10 cellular contexts compared by ENCODE assay signal in genomic region chr5:34001231-34001935, GRCh38. TPM values are rescaled to one million over a fixed set of nuclear protein-coding genes. Genes with fewer than 3 reads are reported as not detected.
DNase-seq lines count a peak whose midpoint lies in the region; ATAC-seq, FAIRE-seq and TF ChIP-seq lines count a peak whose summit lies in the region.
"Had no signal": no experiment of that assay in that cellular context is flagged by ENCODE, and none has a peak within 500 bp of the region (broad histone marks: within the 10 kb centered on the region; RNA-seq: fewer than 3 reads in every experiment).

No MANE protein-coding gene starts in this region.

- 59% methylated on average over 6 of the region's 10 CpGs; no CpG with 5 or more reads in 1 of the 2 experiments for WGBS in IMR-90 (ENCODE audit: extremely low coverage in 2 of 2, insufficient read length in 1 of 2), 2 experiments
- 53% methylated on average over 10 of the region's 10 CpGs for WGBS in esophagus muscularis mucosa
- WGBS in pancreas, 2 donors, result 41 to 46% methylated on average over 10 of the region's 10 CpGs

- no peak overlapping the region for H2AK9ac ChIP-seq in IMR-90 (replicated peaks; ENCODE audit: low read depth, low read length, poor library complexity)

- H3K56ac ChIP-seq in IMR-90 (ENCODE audit: extremely low read depth, insufficient read depth, low read length), result no peak overlapping the region

- no peak overlapping the region for H3K14ac ChIP-seq in IMR-90 (replicated peaks; ENCODE audit: low read depth, low read length)

- no TSS peak for BruUV-seq in IMR-90 (replicated peaks; lab: Mats Ljungman, UMichigan)

- TF ChIP-seq CTCF in IMR-90 (conservative IDR thresholded peaks at IDR 0.05; ENCODE audit: low read depth, low read length) (no peak), esophagus muscularis mucosa (IDR thresholded peaks at IDR 0.05) (no peak), pancreas (IDR thresholded peaks at IDR 0.05) (no peak), GM20000 (IDR thresholded peaks at IDR 0.05; ENCODE audit: extremely low read depth, missing control alignments) (no peak)

- intact Hi-C loops in IMR-90 (cut with micrococcal nuclease), result no loop called here
- intact Hi-C loops in esophagus muscularis mucosa (cut with DNase I), result loop anchor here (10.0 kb wide), 1 partner anchor 923 kb away; the partner anchor contains the start of gene DNAJC21
- intact Hi-C loops in pancreas (cut with DNase I), result loop anchor here in 1 of 3 donors (10.0 kb wide), 1 partner anchor 463 kb away; no protein-coding TSS in a partner anchor

- H4K91ac ChIP-seq in IMR-90 (ENCODE audit: insufficient read depth, low read depth, low read length), result no peak overlapping the region

- ATAC-seq in IMR-90 (ENCODE audit: low read depth) (peak; percentile 59), pancreas (peak; percentile 89 to 92 (median 90)), HG03095 (IDR thresholded peaks at IDR 0.05; ENCODE audit: unreplicated experiment) (no peak), HG02970 (IDR thresholded peaks at IDR 0.05; ENCODE audit: low FRiP score, unreplicated experiment) (no peak)

- peaks cover 8% of the 10 kb centered on the region for H3K9me1 ChIP-seq in IMR-90 (ENCODE audit: insufficient read depth, low read length)

- no peak overlapping the region for H2BK5ac ChIP-seq in IMR-90 (ENCODE audit: low read depth, low read length, poor library complexity, severe bottlenecking)

- H4K20me1 ChIP-seq in IMR-90 (ENCODE audit: insufficient read depth, low read length), result no peaks in the 10 kb centered on the region

- no peak overlapping the region for H2BK15ac ChIP-seq in IMR-90 (ENCODE audit: low read depth, low read length)

- H3K27ac ChIP-seq in IMR-90 (ENCODE audit: insufficient read depth, low read length), result no peak overlapping the region
- H3K27ac ChIP-seq in esophagus muscularis mucosa (replicated peaks in 1 of 4), result peak overlapping the region; percentile 73 to 80 (median 78)
- peak overlapping the region; percentile 63 to 85 (median 72) for H3K27ac ChIP-seq in pancreas
- H3K27ac ChIP-seq: left ventricle myocardium inferior had no signal

- peaks cover 9 to 11% of the 10 kb centered on the region in 2 experiments; a peak in 3 of 4 replicates for H3K79me1 ChIP-seq in IMR-90 (ENCODE audit: low read depth in 1 of 2, low read length in 2 of 2)

- no peak overlapping the region for H2AK5ac ChIP-seq in IMR-90 (ENCODE audit: low read depth, low read length)

- H4K8ac ChIP-seq in IMR-90 (ENCODE audit: low read depth in 2 of 2, low read length in 2 of 2), result no peak overlapping the region

- TF ChIP-seq RAD21 in IMR-90 (IDR thresholded peaks at IDR 0.05; ENCODE audit: low read length), result no peak

- dilution Hi-C loops in IMR-90 (cut with HindIII; ENCODE audit: low sequenced_read_pairs, unreplicated experiment), result no loop called here

- H2BK120ac ChIP-seq in IMR-90 (ENCODE audit: low read depth, low read length), result no peak overlapping the region

- H2AFZ ChIP-seq in IMR-90 (replicated peaks; ENCODE audit: low read length, poor library complexity), result peak overlapping the region; percentile 10

- no peak overlapping the region for H3K9ac ChIP-seq in IMR-90 (ENCODE audit: low read depth, low read length)

- peaks cover 5% of the 10 kb centered on the region; the same call in 1 of the 2 replicates for H3K36me3 ChIP-seq in IMR-90 (ENCODE audit: control insufficient read depth, insufficient read depth, low read length)
- peaks cover 0 to 35% (median 17%) of the 10 kb centered on the region in 4 donors for H3K36me3 ChIP-seq in esophagus muscularis mucosa
- H3K36me3 ChIP-seq in pancreas, result no peaks in the 10 kb centered on the region

- H2BK20ac ChIP-seq in IMR-90 (ENCODE audit: low read depth, low read length), result no peak overlapping the region

- no peaks in the 10 kb centered on the region for H3K27me3 ChIP-seq in IMR-90 (ENCODE audit: control insufficient read depth, insufficient read depth, low read length)
- H3K27me3 ChIP-seq in esophagus muscularis mucosa, result no peaks in the 10 kb centered on the region
- H3K27me3 ChIP-seq in pancreas, result no peaks in the 10 kb centered on the region

- H3K4me2 ChIP-seq in IMR-90 (ENCODE audit: low read depth, low read length), result no peak overlapping the region

- H3K4me1 ChIP-seq in IMR-90 (ENCODE audit: control insufficient read depth, insufficient read depth, low read length) (peaks cover 8% of the 10 kb centered on the region; the same call in 1 of the 2 replicates), esophagus muscularis mucosa (peaks cover 0 to 39% (median 33%) of the 10 kb centered on the region in 4 donors), pancreas (peaks cover 5 to 13% (median 9%) of the 10 kb centered on the region in 3 donors)

- in situ Hi-C loops in IMR-90 (cut with MboI; ENCODE audit: low sequenced_read_pairs), result no loop called here

- no peak overlapping the region for H3K23ac ChIP-seq in IMR-90 (ENCODE audit: low read depth, low read length)

- H3K9me3 ChIP-seq in IMR-90 (ENCODE audit: control insufficient read depth, insufficient read depth, low read length) (no peaks in the 10 kb centered on the region), esophagus muscularis mucosa (no peaks in the 10 kb centered on the region), pancreas (no peaks in the 10 kb centered on the region)
- H3K9me3 ChIP-seq: left ventricle myocardium inferior had no signal

- peak; percentile 61 for DNase-seq in IMR-90
- peak; percentile 100 for DNase-seq in NCI-H748 treated with DMSO at 0.1 percent for 48 hours (lab: John Stamatoyannopoulos, UW)
- no peak for DNase-seq in esophagus muscularis mucosa (ENCODE audit: extremely low spot score)
- peak; percentile 50 to 86 (median 73) for DNase-seq in pancreas
- DNase-seq in GM20000 (ENCODE audit: low spot score), result no peak
- no peak for DNase-seq in NCI-H526 treated with DMSO at 0.1 percent for 48 hours (lab: John Stamatoyannopoulos, UW)
- DNase-seq: left ventricle myocardium inferior had no signal

- CTCF ChIA-PET in IMR-90 (lab: Yijun Ruan, JAX), result no interaction called here

- H3K18ac ChIP-seq in IMR-90 (ENCODE audit: low read depth, low read length), result no peak overlapping the region

- no peak overlapping the region for H3K4me3 ChIP-seq in IMR-90 (ENCODE audit: insufficient read depth, low read depth, low read length)
- H3K4me3 ChIP-seq in esophagus muscularis mucosa, result peak overlapping the region in 3 of 4 donors; percentile 21 to 27 (median 24)
- H3K4me3 ChIP-seq in pancreas, result no peak overlapping the region
- H3K4me3 ChIP-seq: left ventricle myocardium inferior had no signal

- FAIRE-seq in pancreas (lab: Jason Lieb, UNC), result no peak
- FAIRE-seq: TTC549 had no signal

- TF ChIP-seq POLR2A in IMR-90 (IDR thresholded peaks at IDR 0.05; ENCODE audit: low read depth, low read length), result no peak
- TF ChIP-seq POLR2A in esophagus muscularis mucosa (IDR thresholded peaks at IDR 0.05; ENCODE audit: low read depth), result no peak

- POLR2A ChIA-PET in IMR-90 (lab: Charles Lee; ENCODE audit: unreplicated experiment), result no interaction called here

- no peak for TF ChIP-seq EP300 in esophagus muscularis mucosa (IDR thresholded peaks at IDR 0.05)

- H4K5ac ChIP-seq in IMR-90 (ENCODE audit: low read depth, low read length), result no peak overlapping the region

- no peak overlapping the region for H3K4ac ChIP-seq in IMR-90 (ENCODE audit: low read depth, low read length)

TF ChIP-seq in IMR-90, 13 proteins besides CTCF, POLR2A, EP300 and RAD21 (continues in another document):
- no peak for TF ChIP-seq NFE2L2 (IDR thresholded peaks at IDR 0.05; ENCODE audit: low read depth, low read length)
- TF ChIP-seq RFX5 (IDR thresholded peaks at IDR 0.05; ENCODE audit: low read depth, low read length), result no peak
- no peak for TF ChIP-seq FOS (IDR thresholded peaks at IDR 0.05; ENCODE audit: low read depth, low read length)
- TF ChIP-seq CEBPB (IDR thresholded peaks at IDR 0.05; ENCODE audit: low read depth, low read length), result no peak
- TF ChIP-seq, protein P1, sequence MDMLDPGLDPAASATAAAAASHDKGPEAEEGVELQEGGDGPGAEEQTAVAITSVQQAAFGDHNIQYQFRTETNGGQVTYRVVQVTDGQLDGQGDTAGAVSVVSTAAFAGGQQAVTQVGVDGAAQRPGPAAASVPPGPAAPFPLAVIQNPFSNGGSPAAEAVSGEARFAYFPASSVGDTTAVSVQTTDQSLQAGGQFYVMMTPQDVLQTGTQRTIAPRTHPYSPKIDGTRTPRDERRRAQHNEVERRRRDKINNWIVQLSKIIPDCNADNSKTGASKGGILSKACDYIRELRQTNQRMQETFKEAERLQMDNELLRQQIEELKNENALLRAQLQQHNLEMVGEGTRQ (IDR thresholded peaks at IDR 0.05; ENCODE audit: low read depth, low read length), result no peak
- TF ChIP-seq CHD1 (IDR thresholded peaks at IDR 0.05; ENCODE audit: low read depth, low read length), result no peak
- no peak for TF ChIP-seq MAFK (IDR thresholded peaks at IDR 0.05; ENCODE audit: low read depth, low read length)

RNA-seq across cellular contexts. Expression of gene AMACR, which starts 6.5 kb away (rescaled TPM):
- total RNA-seq in IMR-90 (2012; rRNA removed), result 10.0 and 12.9 TPM in 2 replicates
- 7.3 and 8.2 TPM in 2 replicates for polyA plus RNA-seq in IMR-90 (2012; rRNA removed)
- polyA plus RNA-seq in IMR-90 (2012; cell fraction: cytosol; rRNA removed), result 4.1 and 4.5 TPM in 2 replicates
- polyA plus RNA-seq in IMR-90 (2012; cell fraction: nucleus; rRNA removed; ENCODE audit: low replicate concordance), result 2.1 and 3.5 TPM in 2 replicates
- total RNA-seq in esophagus muscularis mucosa, result 10 to 100 TPM in 2 of 4 donors, 1 to 10 TPM in 2; 6.1 to 12.7 (median 9.5) TPM
- total RNA-seq in pancreas, result 10 to 100 TPM in 3 of 6 donors, 1 to 10 TPM in 3; 7.8 to 15.1 (median 10.1) TPM
- polyA plus RNA-seq in pancreas, result 10 to 100 TPM in 1 of 2 donors, 1 to 10 TPM in 1; 4.4 to 13.1 TPM

RNA-seq across cellular contexts. Expression of gene SLC45A2, which starts 16.9 kb away (rescaled TPM):
- total RNA-seq in IMR-90 (2012; rRNA removed) (not detected in 2 replicates), esophagus muscularis mucosa (under 1 TPM in 1 of 4 donors, not detected in 3; 0.26 TPM), pancreas (under 1 TPM in 2 of 6 donors, not detected in 4; 0.18 to 0.20 TPM)
- polyA plus RNA-seq in IMR-90 (2012; rRNA removed) (0.07 TPM in 1 of 2 replicates, not detected in the other), pancreas (under 1 TPM; 0.08 to 0.26 TPM)
- 0.02 TPM in 1 of 2 replicates, not detected in the other for polyA plus RNA-seq in IMR-90 (2012; cell fraction: cytosol; rRNA removed)
- 0.06 and 0.09 TPM in 2 replicates for polyA plus RNA-seq in IMR-90 (2012; cell fraction: nucleus; rRNA removed; ENCODE audit: low replicate concordance)
- total RNA-seq: left ventricle myocardium inferior had no signal

RNA-seq across cellular contexts. Expression of gene C1QTNF3, which starts 41.6 kb away (rescaled TPM):
- total RNA-seq in IMR-90 (2012; rRNA removed) (0.28 and 1.4 TPM in 2 replicates), esophagus muscularis mucosa (10 to 100 TPM in 3 of 4 donors, 1 to 10 TPM in 1; 4.8 to 32.8 (median 18.1) TPM), pancreas (1 to 10 TPM; 2.0 to 6.8 (median 3.0) TPM)
- polyA plus RNA-seq in IMR-90 (2012; rRNA removed) (0.76 and 1.0 TPM in 2 replicates), pancreas (10 to 100 TPM in 1 of 2 donors, 1 to 10 TPM in 1; 8.5 to 11.7 TPM)
- 0.05 and 0.35 TPM in 2 replicates for polyA plus RNA-seq in IMR-90 (2012; cell fraction: cytosol; rRNA removed)
- polyA plus RNA-seq in IMR-90 (2012; cell fraction: nucleus; rRNA removed; ENCODE audit: low replicate concordance), result 1.6 and 7.9 TPM in 2 replicates

Comparison
In these comparisons a context has a peak if more than half of its experiments do, and no peak if none do; other contexts are left out.
1. ATAC-seq: peak in IMR-90 (single experiment) and pancreas (4 of 4); none in HG03095 (single experiment) and HG02970 (single experiment).
2. DNase-seq: peak in IMR-90 (single experiment), NCI-H748 treated with DMSO at 0.1 percent for 48 hours (single experiment) and pancreas (6 of 6); none in esophagus muscularis mucosa (single experiment), GM20000 (single experiment) and NCI-H526 treated with DMSO at 0.1 percent for 48 hours (single experiment).
3. H3K4me3 ChIP-seq: peak in esophagus muscularis mucosa (3 of 4); none in IMR-90 (single experiment) and pancreas (0 of 4).